Comparison of ENCODE assay signal across 9 cellular contexts in the genomic region with DNA sequence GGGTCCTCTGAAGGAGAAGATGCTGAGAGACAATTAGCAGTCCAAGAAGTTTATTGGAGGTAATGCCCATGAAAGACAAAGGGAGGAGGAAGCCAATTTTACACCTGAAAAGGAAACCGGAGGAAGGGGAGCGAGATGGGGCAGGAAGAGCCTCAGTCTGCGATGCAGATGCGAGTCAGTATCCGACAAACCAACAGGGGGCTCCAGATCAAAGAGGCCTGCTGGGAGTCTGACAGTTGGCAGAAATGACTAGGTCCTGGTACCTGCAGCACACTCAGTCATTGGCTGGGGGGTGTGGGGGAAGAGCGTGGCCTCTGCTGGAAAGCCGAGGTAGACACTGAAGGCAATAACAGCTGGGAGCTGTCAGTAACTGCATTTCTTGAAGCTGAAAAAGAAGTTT.
A peak's percentile ranks its signal among the peaks of the same experiment; 100 is the strongest.
DNase-seq lines count a peak whose midpoint lies in the region; ATAC-seq and TF ChIP-seq lines count a peak whose summit lies in the region.
"Had no signal": no experiment of that assay in that cellular context is flagged by ENCODE, and none has a peak within 500 bp of the region (broad histone marks: within the 10 kb centered on the region; RNA-seq: fewer than 3 reads in every experiment).

No MANE protein-coding gene starts in this region.

- no peaks in the 10 kb centered on the region for H3K27me3 ChIP-seq in neuronal stem cell (ENCODE audit: control insufficient read depth in 3 of 3, insufficient read depth in 3 of 3, low read depth in 1 of 3, low read length in 3 of 3)
- H3K27me3 ChIP-seq in naive thymus-derived CD4-positive, alpha-beta T cell (ENCODE audit: control insufficient read depth in 2 of 2, insufficient read depth in 2 of 2, low read length in 2 of 2) = no peaks in the 10 kb centered on the region
- H3K27me3 ChIP-seq: BLaER1 treated with 17β-estradiol and CSF1 and Interleukin-3, amounts not matched to agents 10 nM and 100 nM had no signal

- no peaks in the 10 kb centered on the region for H3K4me1 Mint-ChIP-seq in activated naive CD4-positive, alpha-beta T cell treated with anti-CD3 and anti-CD28 coated beads, Interleukin-2, amount 10 ng/mL, durations not matched to agents 7 days and 5 days
- no peaks in the 10 kb centered on the region for H3K4me1 Mint-ChIP-seq in activated T-helper 1 cell treated with anti-CD3 and anti-CD28 coated beads, Interleukin-12 subunit alpha, Interleukin-12 subunit beta, Interleukin-2, Interleukin-4 antibody, amounts not matched to agents 30 ng/mL and 10 ng/mL and 1 ng/mL, durations not matched to agents 14 hours and 24 hours and 36 hours (ENCODE audit: low read depth)
- no peaks in the 10 kb centered on the region for H3K4me1 Mint-ChIP-seq in naive thymus-derived CD4-positive, alpha-beta T cell

- no peak overlapping the region for H3K14ac ChIP-seq in neuronal stem cell (ENCODE audit: low read length)

- POLR2A ChIA-PET in naive thymus-derived CD4-positive, alpha-beta T cell (lab: Charles Lee) = no interaction called here

- intact Hi-C loops in activated T-helper 1 cell treated with anti-CD3 and anti-CD28 coated beads, Interleukin-12 subunit alpha, Interleukin-12 subunit beta, Interleukin-2, Interleukin-4 antibody, amounts not matched to agents 30 ng/mL and 10 ng/mL and 1 ng/mL, durations not matched to agents 14 hours and 24 hours and 36 hours (cut with micrococcal nuclease) = no loop called here
- intact Hi-C loops in naive thymus-derived CD4-positive, alpha-beta T cell (cut with micrococcal nuclease) = no loop called here

- no peak overlapping the region for H3K18ac ChIP-seq in neuronal stem cell (ENCODE audit: low read length)

- H2BK120ac ChIP-seq in neuronal stem cell (ENCODE audit: low read depth, low read length) = no peak overlapping the region

- no peak overlapping the region for H2BK15ac ChIP-seq in neuronal stem cell (ENCODE audit: low read length)

- TF ChIP-seq CTCF in HFF-Myc (IDR thresholded peaks at IDR 0.05; ENCODE audit: low read depth, low read length, missing control alignments) = peak; percentile 15

- H3K27ac Mint-ChIP-seq in activated naive CD4-positive, alpha-beta T cell treated with anti-CD3 and anti-CD28 coated beads, Interleukin-2, amount 10 ng/mL, durations not matched to agents 7 days and 5 days = no peak overlapping the region
- no peak overlapping the region for H3K27ac Mint-ChIP-seq in activated T-helper 1 cell treated with anti-CD3 and anti-CD28 coated beads, Interleukin-12 subunit alpha, Interleukin-12 subunit beta, Interleukin-2, Interleukin-4 antibody, amounts not matched to agents 30 ng/mL and 10 ng/mL and 1 ng/mL, durations not matched to agents 14 hours and 24 hours and 36 hours
- H3K27ac Mint-ChIP-seq in naive thymus-derived CD4-positive, alpha-beta T cell = no peak overlapping the region

- H3K36me3 Mint-ChIP-seq in activated naive CD4-positive, alpha-beta T cell treated with anti-CD3 and anti-CD28 coated beads, Interleukin-2, amount 10 ng/mL, durations not matched to agents 7 days and 5 days = no peaks in the 10 kb centered on the region
- H3K36me3 Mint-ChIP-seq in activated T-helper 1 cell treated with anti-CD3 and anti-CD28 coated beads, Interleukin-12 subunit alpha, Interleukin-12 subunit beta, Interleukin-2, Interleukin-4 antibody, amounts not matched to agents 30 ng/mL and 10 ng/mL and 1 ng/mL, durations not matched to agents 14 hours and 24 hours and 36 hours (ENCODE audit: low read depth) = no peaks in the 10 kb centered on the region
- H3K36me3 Mint-ChIP-seq in naive thymus-derived CD4-positive, alpha-beta T cell = peaks cover 0 to 3% (median 0%) of the 10 kb centered on the region in 5 donors

- no peak overlapping the region for H3K27ac ChIP-seq in neuronal stem cell (replicated peaks; ENCODE audit: low read length)
- no peak overlapping the region for H3K27ac ChIP-seq in naive thymus-derived CD4-positive, alpha-beta T cell (ENCODE audit: low read depth, low read length)
- H3K27ac ChIP-seq: BLaER1 treated with 17β-estradiol and CSF1 and Interleukin-3, amounts not matched to agents 10 nM and 100 nM had no signal

- H3K4me2 ChIP-seq in neuronal stem cell (ENCODE audit: insufficient read depth, low read length, poor library complexity, severe bottlenecking) = no peak overlapping the region
- H3K4me2 ChIP-seq: BLaER1 treated with 17β-estradiol and CSF1 and Interleukin-3, amounts not matched to agents 10 nM and 100 nM had no signal

- H2BK12ac ChIP-seq in neuronal stem cell (ENCODE audit: low read length) = no peak overlapping the region

- H2BK5ac ChIP-seq in neuronal stem cell (ENCODE audit: low read length) = no peak overlapping the region

- H3K4me3 Mint-ChIP-seq in activated naive CD4-positive, alpha-beta T cell treated with anti-CD3 and anti-CD28 coated beads, Interleukin-2, amount 10 ng/mL, durations not matched to agents 7 days and 5 days = no peak overlapping the region
- H3K4me3 Mint-ChIP-seq in activated T-helper 1 cell treated with anti-CD3 and anti-CD28 coated beads, Interleukin-12 subunit alpha, Interleukin-12 subunit beta, Interleukin-2, Interleukin-4 antibody, amounts not matched to agents 30 ng/mL and 10 ng/mL and 1 ng/mL, durations not matched to agents 14 hours and 24 hours and 36 hours = no peak overlapping the region
- no peak overlapping the region for H3K4me3 Mint-ChIP-seq in naive thymus-derived CD4-positive, alpha-beta T cell

- ATAC-seq in naive thymus-derived CD4-positive, alpha-beta T cell = no peak

- H3K36me3 ChIP-seq in neuronal stem cell (replicated peaks in 1 of 2; ENCODE audit: control insufficient read depth in 2 of 2, insufficient read depth in 2 of 2, low read length in 2 of 2) = no peaks in the 10 kb centered on the region
- H3K36me3 ChIP-seq in naive thymus-derived CD4-positive, alpha-beta T cell (ENCODE audit: control insufficient read depth in 2 of 3, insufficient read depth in 3 of 3, low read length in 3 of 3) = no peaks in the 10 kb centered on the region
- H3K36me3 ChIP-seq: BLaER1 treated with 17β-estradiol and CSF1 and Interleukin-3, amounts not matched to agents 10 nM and 100 nM had no signal

- WGBS in neuronal stem cell (ENCODE audit: extremely low coverage in 2 of 2, insufficient read length in 2 of 2, insufficient replicate concordance in 1 of 2), 2 donors = no CpG with 5 or more reads among the region's 7 CpGs

- H3K4me1 ChIP-seq in neuronal stem cell (ENCODE audit: control insufficient read depth in 2 of 2, insufficient read depth in 1 of 2, low read depth in 1 of 2, low read length in 2 of 2) = no peaks in the 10 kb centered on the region
- no peaks in the 10 kb centered on the region for H3K4me1 ChIP-seq in naive thymus-derived CD4-positive, alpha-beta T cell (ENCODE audit: control insufficient read depth in 2 of 2, insufficient read depth in 2 of 2, low read length in 2 of 2)
- H3K4me1 ChIP-seq: BLaER1 treated with 17β-estradiol and CSF1 and Interleukin-3, amounts not matched to agents 10 nM and 100 nM had no signal

- no peak overlapping the region for H2AK5ac ChIP-seq in neuronal stem cell (ENCODE audit: low read depth, low read length)

- H3K27me3 Mint-ChIP-seq in activated naive CD4-positive, alpha-beta T cell treated with anti-CD3 and anti-CD28 coated beads, Interleukin-2, amount 10 ng/mL, durations not matched to agents 7 days and 5 days = no peaks in the 10 kb centered on the region
- peaks cover 2% of the 10 kb centered on the region for H3K27me3 Mint-ChIP-seq in activated T-helper 1 cell treated with anti-CD3 and anti-CD28 coated beads, Interleukin-12 subunit alpha, Interleukin-12 subunit beta, Interleukin-2, Interleukin-4 antibody, amounts not matched to agents 30 ng/mL and 10 ng/mL and 1 ng/mL, durations not matched to agents 14 hours and 24 hours and 36 hours (ENCODE audit: insufficient read depth)
- H3K27me3 Mint-ChIP-seq in naive thymus-derived CD4-positive, alpha-beta T cell = peaks cover 0 to 14% (median 4%) of the 10 kb centered on the region in 5 donors

- H3K4ac ChIP-seq in neuronal stem cell (ENCODE audit: low read length) = no peak overlapping the region

- no peak overlapping the region for H4K8ac ChIP-seq in neuronal stem cell (ENCODE audit: low read depth, low read length)

- no peak overlapping the region for H4K91ac ChIP-seq in neuronal stem cell (ENCODE audit: low read depth, low read length, poor library complexity)

- H3K9me3 Mint-ChIP-seq in activated naive CD4-positive, alpha-beta T cell treated with anti-CD3 and anti-CD28 coated beads, Interleukin-2, amount 10 ng/mL, durations not matched to agents 7 days and 5 days = no peaks in the 10 kb centered on the region
- no peaks in the 10 kb centered on the region for H3K9me3 Mint-ChIP-seq in activated T-helper 1 cell treated with anti-CD3 and anti-CD28 coated beads, Interleukin-12 subunit alpha, Interleukin-12 subunit beta, Interleukin-2, Interleukin-4 antibody, amounts not matched to agents 30 ng/mL and 10 ng/mL and 1 ng/mL, durations not matched to agents 14 hours and 24 hours and 36 hours
- peaks cover 0 to 5% (median 2%) of the 10 kb centered on the region in 11 donors for H3K9me3 Mint-ChIP-seq in naive thymus-derived CD4-positive, alpha-beta T cell

- no peak overlapping the region for H3K23ac ChIP-seq in neuronal stem cell (ENCODE audit: low read depth, low read length, poor library complexity)

- no peaks in the 10 kb centered on the region for H3K79me1 ChIP-seq in neuronal stem cell (ENCODE audit: low read depth, low read length)

- peak overlapping the region; percentile 65 for H2AFZ ChIP-seq in neuronal stem cell (ENCODE audit: low read length)

- DNase-seq in activated naive CD4-positive, alpha-beta T cell treated with anti-CD3 and anti-CD28 coated beads, Interleukin-2, amount 10 ng/mL, durations not matched to agents 7 days and 5 days = peak; percentile 21
- no peak for DNase-seq in activated naive CD4-positive, alpha-beta T cell treated with Interleukin-2 at 50 U/mL for 16 hours
- DNase-seq in HFF-Myc (ENCODE audit: extremely low read depth, low read depth) = no peak
- peak; percentile 27 for DNase-seq in NAMALWA (ENCODE audit: low spot score)
- DNase-seq in neuronal stem cell (ENCODE audit: low spot score) = peak; percentile 6
- no peak for DNase-seq in SHP77 treated with DMSO at 0.1 percent for 48 hours (lab: John Stamatoyannopoulos, UW)
- no peak for DNase-seq in activated T-helper 1 cell treated with anti-CD3 and anti-CD28 coated beads, Interleukin-12 subunit alpha, Interleukin-12 subunit beta, Interleukin-2, Interleukin-4 antibody, amounts not matched to agents 30 ng/mL and 10 ng/mL and 1 ng/mL, durations not matched to agents 14 hours and 24 hours and 36 hours (ENCODE audit: low spot score)
- DNase-seq in naive thymus-derived CD4-positive, alpha-beta T cell = no peak

- H3K4me3 ChIP-seq in HFF-Myc (replicated peaks; ENCODE audit: low read depth, low read length) = no peak overlapping the region
- H3K4me3 ChIP-seq in neuronal stem cell (ENCODE audit: low read length in 2 of 2) = no peak overlapping the region
- H3K4me3 ChIP-seq in naive thymus-derived CD4-positive, alpha-beta T cell (ENCODE audit: low read length) = no peak overlapping the region
- H3K4me3 ChIP-seq: BLaER1 treated with 17β-estradiol and CSF1 and Interleukin-3, amounts not matched to agents 10 nM and 100 nM had no signal

- H3K9ac ChIP-seq in neuronal stem cell (ENCODE audit: low read depth, low read length, poor library complexity) = no peak overlapping the region
- H3K9ac ChIP-seq: BLaER1 treated with 17β-estradiol and CSF1 and Interleukin-3, amounts not matched to agents 10 nM and 100 nM had no signal

- H3K9me3 ChIP-seq in neuronal stem cell (replicated peaks in 1 of 2; ENCODE audit: control insufficient read depth in 2 of 2, insufficient read depth in 1 of 2, low read depth in 1 of 2, low read length in 2 of 2) = no peaks in the 10 kb centered on the region
- no peaks in the 10 kb centered on the region for H3K9me3 ChIP-seq in naive thymus-derived CD4-positive, alpha-beta T cell (ENCODE audit: control insufficient read depth in 2 of 3, low read length in 3 of 3)
- H3K9me3 ChIP-seq: BLaER1 treated with 17β-estradiol and CSF1 and Interleukin-3, amounts not matched to agents 10 nM and 100 nM had no signal

- CTCF ChIA-PET in activated naive CD4-positive, alpha-beta T cell treated with anti-CD3 and anti-CD28 coated beads, Interleukin-2, amount 10 ng/mL, durations not matched to agents 7 days and 5 days (lab: Charles Lee) = no interaction called here
- CTCF ChIA-PET in naive thymus-derived CD4-positive, alpha-beta T cell (lab: Charles Lee) = no interaction called here

Comparison
In these comparisons a context has a peak if more than half of its experiments do, and no peak if none do; other contexts are left out.
1. DNase-seq: peak in activated naive CD4-positive, alpha-beta T cell treated with anti-CD3 and anti-CD28 coated beads, Interleukin-2, amount 10 ng/mL, durations not matched to agents 7 days and 5 days (single experiment), NAMALWA (single experiment) and neuronal stem cell (single experiment); none in activated naive CD4-positive, alpha-beta T cell treated with Interleukin-2 at 50 U/mL for 16 hours (single experiment), HFF-Myc (single experiment), SHP77 treated with DMSO at 0.1 percent for 48 hours (single experiment), activated T-helper 1 cell treated with anti-CD3 and anti-CD28 coated beads, Interleukin-12 subunit alpha, Interleukin-12 subunit beta, Interleukin-2, Interleukin-4 antibody, amounts not matched to agents 30 ng/mL and 10 ng/mL and 1 ng/mL, durations not matched to agents 14 hours and 24 hours and 36 hours (single experiment) and naive thymus-derived CD4-positive, alpha-beta T cell (0 of 9).